Comparison of ENCODE assay signal across 19 cellular contexts in the genomic region with DNA sequence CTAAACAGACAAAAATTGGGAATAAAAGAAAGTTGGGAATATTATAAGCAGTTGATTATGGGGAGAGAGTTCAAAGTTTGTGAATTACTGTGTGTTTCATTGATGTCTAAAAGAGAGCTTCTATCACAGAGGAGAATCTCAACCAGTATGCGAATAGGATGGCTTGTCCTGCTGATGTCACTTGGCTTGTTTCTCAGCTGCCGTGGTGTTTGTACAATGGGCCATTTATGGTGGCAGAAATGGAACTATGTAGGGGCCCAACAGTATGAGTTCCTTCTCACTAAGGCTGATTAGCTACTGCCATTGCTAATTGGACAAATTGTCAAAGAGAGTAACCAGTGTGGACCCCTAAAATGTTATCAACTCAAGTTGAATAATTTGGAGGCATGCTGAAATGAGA.
DNase-seq lines count a peak whose midpoint lies in the region; ATAC-seq and TF ChIP-seq lines count a peak whose summit lies in the region.
"Had no signal": no experiment of that assay in that cellular context is flagged by ENCODE, and none has a peak within 500 bp of the region (broad histone marks: within the 10 kb centered on the region; RNA-seq: fewer than 3 reads in every experiment).

No MANE protein-coding gene starts in this region.

- H3K4me3 ChIP-seq in tibial nerve: no peak overlapping the region
- H3K4me3 ChIP-seq: BLaER1, GM12878, GM23248 had no signal

- peaks cover 8% of the 10 kb centered on the region for H3K4me1 Mint-ChIP-seq in stimulated activated effector memory CD8-positive, alpha-beta T cell treated with anti-CD3 and anti-CD28 coated beads, Interleukin-12 subunit alpha, Interleukin-12 subunit beta, amount 100 ng/mL, for 72 hours

- no peaks in the 10 kb centered on the region for H3K4me1 ChIP-seq in tibial nerve
- H3K4me1 ChIP-seq: BLaER1 had no signal

- H3K27ac Mint-ChIP-seq in stimulated activated effector memory CD8-positive, alpha-beta T cell treated with anti-CD3 and anti-CD28 coated beads, Interleukin-12 subunit alpha, Interleukin-12 subunit beta, amount 100 ng/mL, for 72 hours: no peak overlapping the region
- H3K27ac Mint-ChIP-seq: B cell; CD8-positive, alpha-beta T cell had no signal

- TF ChIP-seq POLR2A in tibial nerve (IDR thresholded peaks at IDR 0.05): no peak

- H3K27me3 ChIP-seq in tibial nerve: no peaks in the 10 kb centered on the region
- H3K27me3 ChIP-seq: BLaER1 had no signal

- no peak overlapping the region for H3K27ac ChIP-seq in tibial nerve
- H3K27ac ChIP-seq: BLaER1, C4-2B, GM23248 had no signal

- DNase-seq in globus pallidus (ENCODE audit: low spot score) (peak; percentile 74), midbrain (lab: John Stamatoyannopoulos, UW) (peak; percentile 51), putamen (ENCODE audit: low spot score) (peak; percentile 31), tibial nerve (ENCODE audit: low spot score in 2 of 2) (no peak)
- DNase-seq in stimulated activated effector memory CD8-positive, alpha-beta T cell treated with anti-CD3 and anti-CD28 coated beads, Interleukin-12 subunit alpha, Interleukin-12 subunit beta, amount 100 ng/mL, for 72 hours (ENCODE audit: low spot score in 2 of 2): no peak
- DNase-seq: CD4-positive, CD25-positive, alpha-beta regulatory T cell; CD8-positive, alpha-beta T cell; DMS 273 treated with DMSO at 0.1 percent for 48 hours; DMS79; EL; GDM1; GM23248; H7; HCEC 1CT had no signal

- peaks cover 8% of the 10 kb centered on the region for H3K9me3 Mint-ChIP-seq in stimulated activated effector memory CD8-positive, alpha-beta T cell treated with anti-CD3 and anti-CD28 coated beads, Interleukin-12 subunit alpha, Interleukin-12 subunit beta, amount 100 ng/mL, for 72 hours

- TF ChIP-seq EP300 in tibial nerve (IDR thresholded peaks at IDR 0.05): no peak

- no peaks in the 10 kb centered on the region for H3K36me3 ChIP-seq in tibial nerve
- H3K36me3 ChIP-seq: BLaER1 had no signal

- ATAC-seq in esophagus mucosa: no peak
- ATAC-seq in stimulated activated effector memory CD8-positive, alpha-beta T cell treated with anti-CD3 and anti-CD28 coated beads, Interleukin-12 subunit alpha, Interleukin-12 subunit beta, amount 100 ng/mL, for 72 hours: no peak
- ATAC-seq: CD8-positive, alpha-beta T cell; GM12878 had no signal

- peaks cover 6% of the 10 kb centered on the region for H3K36me3 Mint-ChIP-seq in stimulated activated effector memory CD8-positive, alpha-beta T cell treated with anti-CD3 and anti-CD28 coated beads, Interleukin-12 subunit alpha, Interleukin-12 subunit beta, amount 100 ng/mL, for 72 hours
- H3K36me3 Mint-ChIP-seq: CD4-positive, CD25-positive, alpha-beta regulatory T cell; CD8-positive, alpha-beta T cell had no signal

- H3K9me3 ChIP-seq in tibial nerve: peaks cover 0 to 13% (median 0%) of the 10 kb centered on the region in 4 donors

- no peak for TF ChIP-seq CTCF in tibial nerve (IDR thresholded peaks at IDR 0.05)

- no peak overlapping the region for H3K4me3 Mint-ChIP-seq in stimulated activated effector memory CD8-positive, alpha-beta T cell treated with anti-CD3 and anti-CD28 coated beads, Interleukin-12 subunit alpha, Interleukin-12 subunit beta, amount 100 ng/mL, for 72 hours
- H3K4me3 Mint-ChIP-seq: B cell; CD4-positive, CD25-positive, alpha-beta regulatory T cell; CD8-positive, alpha-beta T cell had no signal

- 57 to 70% methylated on average over 2 of the region's 2 CpGs for WGBS in tibial nerve, 2 donors

Comparison
In these comparisons a context has a peak if more than half of its experiments do, and no peak if none do; other contexts are left out.
1. DNase-seq: peak in globus pallidus (single experiment), midbrain (single experiment) and putamen (single experiment); none in stimulated activated effector memory CD8-positive, alpha-beta T cell treated with anti-CD3 and anti-CD28 coated beads, Interleukin-12 subunit alpha, Interleukin-12 subunit beta, amount 100 ng/mL, for 72 hours (0 of 2) and tibial nerve (0 of 2).